In the genomic region with DNA sequence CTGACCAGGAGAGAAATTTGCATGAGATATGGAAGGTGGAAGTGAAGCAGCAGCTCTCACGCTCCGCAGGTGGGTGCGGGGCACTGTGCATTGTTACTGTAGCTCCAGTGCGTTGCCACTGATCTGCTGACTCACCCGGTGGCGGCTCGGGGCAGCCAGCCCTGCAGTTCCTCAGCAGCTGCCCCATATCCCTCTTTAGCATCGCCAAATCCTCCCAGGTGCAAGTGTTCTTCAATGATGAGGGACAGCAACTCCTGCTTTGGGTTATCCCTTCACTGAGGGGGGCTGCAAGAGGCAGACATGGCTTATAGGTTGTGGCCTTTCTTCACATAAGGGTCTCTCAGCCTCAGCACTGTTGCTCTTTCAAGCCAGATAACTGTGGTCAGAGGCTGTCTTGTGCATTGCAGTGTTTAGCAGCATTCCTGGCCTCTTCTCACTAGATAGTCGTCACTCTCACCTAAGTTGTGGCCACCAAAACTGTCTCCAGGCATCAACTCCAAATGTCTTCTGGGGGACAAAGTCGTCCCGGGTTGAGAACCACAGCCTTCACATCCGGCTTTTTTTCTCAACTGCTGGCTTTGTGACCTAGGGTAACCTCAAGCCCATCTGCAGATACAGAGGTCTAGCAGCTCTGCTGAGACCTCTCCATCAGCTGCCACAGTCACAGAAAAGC, we compare ENCODE assay signal across 8 cellular contexts.
A peak's percentile ranks its signal among the peaks of the same experiment; 100 is the strongest.
DNase-seq lines count a peak whose midpoint lies in the region; ATAC-seq lines count a peak whose summit lies in the region.

No MANE protein-coding gene starts in this region.

- DNase-seq in NCI-H748 (lab: John Stamatoyannopoulos, UW; ENCODE audit: unreplicated experiment) (peak; percentile 47), NCI-H748 treated with DMSO at 0.1 percent for 48 hours (lab: John Stamatoyannopoulos, UW) (no peak), NCI-H69 (lab: John Stamatoyannopoulos, UW) (peak; percentile 76), left cardiac atrium (peak; percentile 32), NCI-H2029 treated with DMSO at 0.1 percent for 48 hours (lab: John Stamatoyannopoulos, UW) (no peak)
- peak; percentile 77 for DNase-seq in activated CD8-positive, alpha-beta memory T cell treated with anti-CD3 and anti-CD28 coated beads, Interleukin-2, amount 50 U/mL, for 48 hours
- peak; percentile 9 to 41 (median 18) for DNase-seq in stimulated activated CD4-positive, alpha-beta T cell treated with anti-CD3 and anti-CD28 coated beads, TNF-alpha, amount 100 ng/mL, for 1 hour (ENCODE audit: low read depth in 3 of 3, low spot score in 1 of 3)

- ATAC-seq in HG03039 (IDR thresholded peaks at IDR 0.05; ENCODE audit: unreplicated experiment) (peak; percentile 70), left cardiac atrium (peak; percentile 49 to 57)

- intact Hi-C loops in left cardiac atrium (cut with DNase I), result no loop called here

Comparison
In these comparisons a context has a peak if more than half of its experiments do, and no peak if none do; other contexts are left out.
1. DNase-seq: peak in NCI-H748 (single experiment), NCI-H69 (single experiment), activated CD8-positive, alpha-beta memory T cell treated with anti-CD3 and anti-CD28 coated beads, Interleukin-2, amount 50 U/mL, for 48 hours (single experiment), left cardiac atrium (single experiment) and stimulated activated CD4-positive, alpha-beta T cell treated with anti-CD3 and anti-CD28 coated beads, TNF-alpha, amount 100 ng/mL, for 1 hour (3 of 3); none in NCI-H748 treated with DMSO at 0.1 percent for 48 hours (single experiment) and NCI-H2029 treated with DMSO at 0.1 percent for 48 hours (single experiment).